ENCODE assay signal across 2 cellular contexts in genomic region chr12:78840518-78841019, GRCh38. TPM values are rescaled to one million over a fixed set of nuclear protein-coding genes. Genes with fewer than 3 reads are reported as not detected.
"Had no signal": no experiment of that assay in that cellular context is flagged by ENCODE, and none has a peak within 500 bp of the region (broad histone marks: within the 10 kb centered on the region; RNA-seq: fewer than 3 reads in every experiment).

No MANE protein-coding gene starts in this region.

RNA-seq across cellular contexts. Expression of gene SYT1, which starts 24.0 kb away (rescaled TPM):
- total RNA-seq: HepG2, HT-29 had no signal
- polyA plus RNA-seq: HepG2 had no signal
